15 cellular contexts compared by ENCODE assay signal in the genomic region with DNA sequence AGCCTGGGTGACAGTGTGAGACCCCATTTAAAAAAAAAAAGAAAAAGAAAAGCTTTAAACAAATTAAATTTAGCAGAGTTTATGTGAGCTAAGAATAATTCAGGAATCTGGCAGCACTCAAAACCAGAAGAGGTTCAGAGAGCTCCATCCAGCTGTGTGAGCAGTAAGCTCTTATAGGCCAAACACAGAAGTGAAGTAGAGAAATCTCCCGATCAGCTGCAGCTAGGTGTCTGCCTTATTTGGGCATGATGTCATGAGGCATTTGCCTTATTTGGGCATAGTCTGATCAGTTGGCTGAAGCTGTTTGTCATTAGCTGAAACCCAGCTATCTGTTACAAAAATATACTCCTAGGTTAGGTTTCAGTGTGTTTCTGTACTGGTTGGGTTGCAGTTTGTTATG. TPM values are rescaled to one million over a fixed set of nuclear protein-coding genes. Genes with fewer than 3 reads are reported as not detected.
DNase-seq lines count a peak whose midpoint lies in the region; ATAC-seq, FAIRE-seq and TF ChIP-seq lines count a peak whose summit lies in the region.
"Had no signal": no experiment of that assay in that cellular context is flagged by ENCODE, and none has a peak within 500 bp of the region (broad histone marks: within the 10 kb centered on the region; RNA-seq: fewer than 3 reads in every experiment).

No MANE protein-coding gene starts in this region.

- H3K9ac ChIP-seq in KMS-11 = no peak overlapping the region

- intact Hi-C loops in thyroid gland (cut with DNase I) = no loop called here
- intact Hi-C loops in A673 (cut with micrococcal nuclease; ENCODE audit: unreplicated experiment) = no loop called here

- DNase-seq in GM12891 (ENCODE audit: insufficient read length, low spot score) (no peak), RPMI8226 (no peak), thyroid gland (no peak), omental fat pad (ENCODE audit: low spot score) (no peak), A673 (ENCODE audit: low spot score) (no peak)
- DNase-seq: activated gamma-delta T cell treated with Interleukin-2 at 50 U/mL for 16 hours, BE2C, NCI-H187 treated with DMSO at 0.1 percent for 48 hours, ovary, substantia nigra had no signal

- POLR2A ChIA-PET in A673 (lab: Charles Lee; ENCODE audit: low non-redundant PET) = no interaction called here

- WGBS in thyroid gland, 2 donors = 15 to 32% methylated on average over 1 of the region's 1 CpG

- no peak for TF ChIP-seq CTCF in KMS-11 (conservative IDR thresholded peaks at IDR 0.05; ENCODE audit: low read depth, low read length)
- TF ChIP-seq CTCF in thyroid gland (IDR thresholded peaks at IDR 0.05) = no peak
- no peak for TF ChIP-seq CTCF in omental fat pad (IDR thresholded peaks at IDR 0.05)
- no peak for TF ChIP-seq CTCF in A673 (conservative IDR thresholded peaks at IDR 0.05; ENCODE audit: low read depth, low read length)

- peak; percentile 39 for ATAC-seq in GM19328 (IDR thresholded peaks at IDR 0.05; ENCODE audit: unreplicated experiment)
- peak; percentile 37 for ATAC-seq in HG02678 (IDR thresholded peaks at IDR 0.05; ENCODE audit: unreplicated experiment)
- ATAC-seq in omental fat pad (ENCODE audit: low FRiP score) = no peak

- H3K4me1 ChIP-seq in KMS-11 (ENCODE audit: low read depth, poor library complexity, severe bottlenecking) (peaks cover 40% of the 10 kb centered on the region), thyroid gland (no peaks in the 10 kb centered on the region), A673 (ENCODE audit: insufficient read depth, low read length, poor library complexity, severe bottlenecking) (no peaks in the 10 kb centered on the region)
- H3K4me1 ChIP-seq: BE2C had no signal

- peak; percentile 83 for FAIRE-seq in GM12891 (lab: Jason Lieb, UNC)

- no peaks in the 10 kb centered on the region for H4K20me1 ChIP-seq in KMS-11 (ENCODE audit: insufficient read depth)

- H3K36me3 ChIP-seq in KMS-11 (ENCODE audit: insufficient read depth) (no peaks in the 10 kb centered on the region), thyroid gland (no peaks in the 10 kb centered on the region), A673 (ENCODE audit: insufficient read depth, low read length, poor library complexity, severe bottlenecking) (no peaks in the 10 kb centered on the region)
- H3K36me3 ChIP-seq: BE2C, ovary had no signal

- no peaks in the 10 kb centered on the region for H3K27me3 ChIP-seq in KMS-11 (ENCODE audit: insufficient read depth, low read depth)
- H3K27me3 ChIP-seq in thyroid gland = no peaks in the 10 kb centered on the region
- no peaks in the 10 kb centered on the region for H3K27me3 ChIP-seq in A673 (replicated peaks; ENCODE audit: insufficient read depth, low read depth, low read length, poor library complexity)
- H3K27me3 ChIP-seq: BE2C, ovary had no signal

- BruUV-seq in A673 (replicated peaks; lab: Mats Ljungman, UMichigan) = no TSS peak

- H3K27ac ChIP-seq in KMS-11 (no peak overlapping the region), thyroid gland (no peak overlapping the region), A673 (ENCODE audit: low read depth, low read length, poor library complexity, severe bottlenecking) (no peak overlapping the region)
- H3K27ac ChIP-seq: ovary had no signal

- H3K4me3 ChIP-seq in KMS-11 (IDR thresholded peaks at IDR 0.05; ENCODE audit: insufficient read depth, low read depth, low read length) = no peak overlapping the region
- H3K4me3 ChIP-seq in thyroid gland (replicated peaks in 1 of 3) = no peak overlapping the region
- H3K4me3 ChIP-seq in A673 (ENCODE audit: low read depth, low read length, poor library complexity, severe bottlenecking) = no peak overlapping the region
- H3K4me3 ChIP-seq: ovary had no signal

- H3K9me3 ChIP-seq in thyroid gland = no peaks in the 10 kb centered on the region
- no peaks in the 10 kb centered on the region for H3K9me3 ChIP-seq in A673 (ENCODE audit: low read depth, low read length, poor library complexity, severe bottlenecking)
- H3K9me3 ChIP-seq: BE2C, ovary had no signal

- no peaks in the 10 kb centered on the region for H3K79me2 ChIP-seq in KMS-11 (ENCODE audit: insufficient read depth, low read depth)

- H3K4me2 ChIP-seq in KMS-11 = peak overlapping the region; percentile 31; the same call in 1 of the 2 replicates

- TF ChIP-seq POLR2A in GM12891 (IDR thresholded peaks at IDR 0.05; ENCODE audit: low read depth, low read length) = peak; percentile 59
- TF ChIP-seq POLR2A in thyroid gland (IDR thresholded peaks at IDR 0.05) = no peak

- CTCF ChIA-PET in A673 (lab: Charles Lee) = interaction anchor here (0.6 kb wide), 1 partner anchor 11 kb away, joined by 3 read pairs; no protein-coding TSS in a partner anchor

- H2AFZ ChIP-seq in KMS-11 (ENCODE audit: low read depth) = no peak overlapping the region

TF ChIP-seq in GM12891, 5 proteins besides CTCF, POLR2A, EP300 and RAD21:
- TF ChIP-seq POLR2AphosphoS5 (IDR thresholded peaks at IDR 0.05; ENCODE audit: low read depth, low read length) = peak; percentile 42; the same call in 1 of the 2 replicates
- TF ChIP-seq POU2F2 (IDR thresholded peaks at IDR 0.05; ENCODE audit: low read depth, low read length) = no peak
TF ChIP-seq in GM12891: peak in this region for 1.

RNA-seq across cellular contexts. Expression of gene MS4A15, which starts 8.2 kb away (rescaled TPM):
- polyA plus RNA-seq in GM12891 (2012; ENCODE audit: low read depth, missing spikeins) = 0.27 TPM
- not detected for total RNA-seq in thyroid gland
- not detected for total RNA-seq in omental fat pad
- total RNA-seq in A673 (2021) = not detected in 2 replicates
- total RNA-seq: chondrocyte, liver had no signal
- polyA plus RNA-seq: liver had no signal

RNA-seq across cellular contexts. Expression of gene MS4A10, which starts 20.3 kb away (rescaled TPM):
- polyA plus RNA-seq in GM12891 (2012; ENCODE audit: low read depth, missing spikeins) = not detected
- total RNA-seq in thyroid gland (not detected), omental fat pad (not detected), A673 (2021) (not detected in 2 replicates)
- total RNA-seq: chondrocyte, liver had no signal
- polyA plus RNA-seq: liver, ovary had no signal

RNA-seq across cellular contexts. Expression of gene MS4A18, which starts 40.4 kb away (rescaled TPM):
- not detected for polyA plus RNA-seq in GM12891 (2012; ENCODE audit: low read depth, missing spikeins)
- not detected for total RNA-seq in thyroid gland
- total RNA-seq in omental fat pad = not detected
- not detected in 2 replicates for total RNA-seq in A673 (2021)
- total RNA-seq: chondrocyte, liver, ovary had no signal
- polyA plus RNA-seq: liver, ovary had no signal
